ENCODE assay signal across 26 cellular contexts in the genomic region with DNA sequence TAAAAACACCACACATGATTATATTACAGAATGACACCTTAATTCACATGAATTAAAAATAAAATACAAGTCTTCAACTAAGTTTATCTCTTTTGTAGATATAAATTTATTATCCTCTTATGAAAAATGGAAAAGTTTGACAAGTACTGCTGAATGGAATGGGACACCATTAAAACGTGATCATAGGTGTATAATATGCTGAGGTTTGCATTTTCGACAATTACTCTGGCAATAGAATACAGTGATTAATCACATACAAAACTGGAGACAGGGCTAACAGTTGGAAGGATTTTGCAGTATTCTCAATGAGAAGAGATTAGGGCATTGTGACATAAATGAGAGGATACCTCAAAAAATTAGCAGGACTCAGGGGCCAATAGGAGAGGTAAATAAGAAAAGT. TPM values are rescaled to one million over a fixed set of nuclear protein-coding genes. Genes with fewer than 3 reads are reported as not detected.
DNase-seq lines count a peak whose midpoint lies in the region; ATAC-seq, FAIRE-seq and TF ChIP-seq lines count a peak whose summit lies in the region.
"Had no signal": no experiment of that assay in that cellular context is flagged by ENCODE, and none has a peak within 500 bp of the region (broad histone marks: within the 10 kb centered on the region; RNA-seq: fewer than 3 reads in every experiment).

No MANE protein-coding gene starts in this region.

- H3K79me2 ChIP-seq in HepG2 (ENCODE audit: insufficient read depth, low read length) (no peaks in the 10 kb centered on the region), K562 (ENCODE audit: control insufficient read depth, insufficient read depth, low read length) (no peaks in the 10 kb centered on the region)

- BruUV-seq in HepG2 (replicated peaks; lab: Mats Ljungman, UMichigan), result no TSS peak
- no TSS peak for BruUV-seq in K562 (replicated peaks; lab: Mats Ljungman, UMichigan)

- intact Hi-C loops in HepG2 (cut with micrococcal nuclease; ENCODE audit: unreplicated experiment), result no loop called here
- intact Hi-C loops in right lobe of liver (cut with DNase I), result no loop called here
- intact Hi-C loops in K562 (cut with micrococcal nuclease), result no loop called here
- intact Hi-C loops in kidney (cut with DNase I), result no loop called here
- intact Hi-C loops in activated naive CD4-positive, alpha-beta T cell treated with anti-CD3 and anti-CD28 coated beads for 36 hours (cut with micrococcal nuclease), result no loop called here

- H3K9ac ChIP-seq in HepG2 (ENCODE audit: insufficient read depth, low read depth, low read length), result no peak overlapping the region
- no peak overlapping the region for H3K9ac ChIP-seq in K562 (ENCODE audit: insufficient read depth in 1 of 2, low read depth in 2 of 2, low read length in 2 of 2)
- no peak overlapping the region for H3K9ac ChIP-seq in kidney (ENCODE audit: low read length in 2 of 2)
- H3K9ac ChIP-seq: BLaER1 had no signal

- H3K36me3 ChIP-seq in HepG2 (replicated peaks in 1 of 2; ENCODE audit: control insufficient read depth in 1 of 2, insufficient read depth in 2 of 2, low read length in 2 of 2) (no peaks in the 10 kb centered on the region), right lobe of liver (no peaks in the 10 kb centered on the region), K562 (ENCODE audit: control insufficient read depth, insufficient read depth, low read length) (no peaks in the 10 kb centered on the region), kidney (ENCODE audit: control insufficient read depth in 1 of 2, insufficient read depth in 2 of 2, low read length in 2 of 2) (no peaks in the 10 kb centered on the region)
- H3K36me3 ChIP-seq: BE2C, BLaER1 had no signal

- H3K4me3 ChIP-seq in HepG2 (replicated peaks in 1 of 3; ENCODE audit: insufficient read depth in 1 of 3, low read depth in 2 of 3, low read length in 3 of 3) (no peak overlapping the region), right lobe of liver (no peak overlapping the region), K562 (no peak overlapping the region), kidney (ENCODE audit: low read length in 2 of 2) (no peak overlapping the region)
- H3K4me3 ChIP-seq: BLaER1, GM12878 had no signal

- no peak overlapping the region for H3K27ac Mint-ChIP-seq in activated naive CD4-positive, alpha-beta T cell treated with anti-CD3 and anti-CD28 coated beads for 36 hours
- H3K27ac Mint-ChIP-seq: CD4-positive, alpha-beta memory T cell; CD4-positive, CD25-positive, alpha-beta regulatory T cell; CD8-positive, alpha-beta memory T cell had no signal

- H3K4me2 ChIP-seq in HepG2 (ENCODE audit: low read depth, low read length) (no peak overlapping the region), K562 (ENCODE audit: insufficient read depth, low read length) (no peak overlapping the region)
- H3K4me2 ChIP-seq: BLaER1 had no signal

- FAIRE-seq in HepG2 (lab: Jason Lieb, UNC), result no peak
- no peak for FAIRE-seq in K562 (lab: Jason Lieb, UNC)
- no peak for FAIRE-seq in kidney (lab: Jason Lieb, UNC)
- FAIRE-seq: GM12878, GM12892, GM18507 had no signal

- H3K4me1 Mint-ChIP-seq in activated naive CD4-positive, alpha-beta T cell treated with anti-CD3 and anti-CD28 coated beads for 36 hours (ENCODE audit: low read depth), result no peaks in the 10 kb centered on the region
- H3K4me1 Mint-ChIP-seq: CD4-positive, alpha-beta memory T cell; CD4-positive, CD25-positive, alpha-beta regulatory T cell; CD8-positive, alpha-beta memory T cell had no signal

- in situ Hi-C loops in HepG2 (cut with HindIII; ENCODE audit: extremely low pct_ligation_motif_present, low pct_unique_long_range_greater_than_20kb), result no loop called here
- in situ Hi-C loops in K562 (cut with MboI), result no loop called here

- no peaks in the 10 kb centered on the region for H3K9me1 ChIP-seq in K562 (ENCODE audit: control insufficient read depth, insufficient read depth, low read length)

- H4K20me1 ChIP-seq in HepG2 (ENCODE audit: insufficient read depth, low read length) (no peaks in the 10 kb centered on the region), K562 (replicated peaks; ENCODE audit: control insufficient read depth, insufficient read depth, low read length) (no peaks in the 10 kb centered on the region)
- H4K20me1 ChIP-seq: BLaER1 had no signal

- H3K9me3 ChIP-seq in HepG2 (ENCODE audit: low read length), result no peaks in the 10 kb centered on the region
- no peaks in the 10 kb centered on the region for H3K9me3 ChIP-seq in right lobe of liver
- H3K9me3 ChIP-seq in K562 (replicated peaks; ENCODE audit: control insufficient read depth, insufficient read depth, low read depth, low read length), result no peaks in the 10 kb centered on the region
- H3K9me3 ChIP-seq in kidney (ENCODE audit: control insufficient read depth in 1 of 2, low read length in 2 of 2), result peaks cover 0 to 5% of the 10 kb centered on the region in 2 donors
- H3K9me3 ChIP-seq: BE2C, BLaER1 had no signal

- H3K4me1 ChIP-seq in HepG2 (ENCODE audit: insufficient read depth, low read length) (no peaks in the 10 kb centered on the region), right lobe of liver (no peaks in the 10 kb centered on the region), K562 (replicated peaks in 1 of 2; ENCODE audit: control insufficient read depth in 2 of 2, insufficient read depth in 2 of 2, low read length in 2 of 2) (no peaks in the 10 kb centered on the region), kidney (ENCODE audit: control insufficient read depth in 1 of 2, insufficient read depth in 1 of 2, low read depth in 1 of 2, low read length in 2 of 2) (no peaks in the 10 kb centered on the region)
- H3K4me1 ChIP-seq: BE2C, BLaER1 had no signal

- no peak for TF ChIP-seq CTCF in HepG2 (CRISPR knock-in tag; IDR thresholded peaks at IDR 0.05)
- no peak for TF ChIP-seq CTCF in right lobe of liver (IDR thresholded peaks at IDR 0.05)
- no peak for TF ChIP-seq CTCF in K562 (IDR thresholded peaks at IDR 0.05 in 2 of 3, conservative IDR thresholded peaks at IDR 0.05 in 1 of 3; ENCODE audit: insufficient read depth in 2 of 3, low read depth in 1 of 3, low read length in 3 of 3)
- TF ChIP-seq CTCF in kidney (IDR thresholded peaks at IDR 0.05; ENCODE audit: borderline replicate concordance, extremely low read depth, insufficient read depth), result no peak

- H3K27ac ChIP-seq in HepG2 (ENCODE audit: extremely low read length, insufficient read depth, low read length), result no peak overlapping the region
- H3K27ac ChIP-seq in right lobe of liver, result no peak overlapping the region
- no peak overlapping the region for H3K27ac ChIP-seq in K562 (ENCODE audit: extremely low read depth, low read depth, low read length)
- H3K27ac ChIP-seq in kidney (ENCODE audit: low read depth in 2 of 2, low read length in 2 of 2), result no peak overlapping the region
- H3K27ac ChIP-seq: 22Rv1, BLaER1 had no signal

- TF ChIP-seq RAD21 in HepG2 (CRISPR knock-in tag; IDR thresholded peaks at IDR 0.05), result no peak
- TF ChIP-seq RAD21 in K562 (CRISPR knock-in tag; conservative IDR thresholded peaks at IDR 0.05 in 1 of 2, IDR thresholded peaks at IDR 0.05 in 1 of 2), result no peak

- POLR2A ChIA-PET in HepG2 (lab: Yijun Ruan, JAX) (no interaction called here), K562 (lab: Yijun Ruan, JAX) (no interaction called here)

- CTCF ChIA-PET in HepG2 (lab: Yijun Ruan, JAX; ENCODE audit: low intra/inter-chr PET ratio, low total read pairs), result no interaction called here
- CTCF ChIA-PET in K562 (lab: Yijun Ruan, JAX; ENCODE audit: low intra/inter-chr PET ratio), result no interaction called here
- CTCF ChIA-PET in activated naive CD4-positive, alpha-beta T cell treated with anti-CD3 and anti-CD28 coated beads for 36 hours (lab: Charles Lee), result no interaction called here

- DNase-seq in HepG2 (ENCODE audit: low spot score) (no peak), right lobe of liver (no peak), K562 (ENCODE audit: extremely low read depth in 1 of 4, low spot score in 3 of 4) (no peak), kidney (no peak)
- no peak for DNase-seq in activated naive CD4-positive, alpha-beta T cell treated with anti-CD3 and anti-CD28 coated beads for 36 hours
- DNase-seq: ACHN; BE2C; C1 segment of cervical spinal cord; CD4-positive, alpha-beta memory T cell; CD4-positive, CD25-positive, alpha-beta regulatory T cell; CD8-positive, alpha-beta memory T cell; COR-L47; DMS 273 treated with DMSO at 0.1 percent for 48 hours; DMS153; DMS53; DMS79; DND-41; EL; GDM1 had no signal

- H3K27me3 ChIP-seq in HepG2 (ENCODE audit: control insufficient read depth in 1 of 2, insufficient read depth in 2 of 2, low read length in 2 of 2), result no peaks in the 10 kb centered on the region
- no peaks in the 10 kb centered on the region for H3K27me3 ChIP-seq in right lobe of liver
- H3K27me3 ChIP-seq in K562 (ENCODE audit: control insufficient read depth in 2 of 2, insufficient read depth in 2 of 2, low read length in 2 of 2), result no peaks in the 10 kb centered on the region
- H3K27me3 ChIP-seq: BE2C, BLaER1 had no signal

- peaks cover 1% of the 10 kb centered on the region for H3K9me3 Mint-ChIP-seq in activated naive CD4-positive, alpha-beta T cell treated with anti-CD3 and anti-CD28 coated beads for 36 hours

- TF ChIP-seq POLR2A in HepG2 (IDR thresholded peaks at IDR 0.05; ENCODE audit: insufficient read depth in 1 of 2, low read depth in 2 of 2, low read length in 2 of 2), result no peak
- no peak for TF ChIP-seq POLR2A in right lobe of liver (IDR thresholded peaks at IDR 0.05)
- TF ChIP-seq POLR2A in K562 (conservative IDR thresholded peaks at IDR 0.05), result no peak

- no peak for TF ChIP-seq EP300 in HepG2 (IDR thresholded peaks at IDR 0.05; ENCODE audit: low read depth in 2 of 2, low read length in 2 of 2)
- TF ChIP-seq EP300 in HepG2 (CRISPR knock-in tag; IDR thresholded peaks at IDR 0.05; ENCODE audit: borderline replicate concordance), result no peak
- no peak for TF ChIP-seq EP300 in K562 (IDR thresholded peaks at IDR 0.05; ENCODE audit: low read length)

- H3K36me3 Mint-ChIP-seq in activated naive CD4-positive, alpha-beta T cell treated with anti-CD3 and anti-CD28 coated beads for 36 hours (ENCODE audit: low read depth), result no peaks in the 10 kb centered on the region
- H3K36me3 Mint-ChIP-seq: CD14-positive monocyte; CD4-positive, alpha-beta memory T cell; CD4-positive, CD25-positive, alpha-beta regulatory T cell; CD8-positive, alpha-beta memory T cell had no signal

- no peak overlapping the region for H3K4me3 Mint-ChIP-seq in activated naive CD4-positive, alpha-beta T cell treated with anti-CD3 and anti-CD28 coated beads for 36 hours
- H3K4me3 Mint-ChIP-seq: CD14-positive monocyte; CD4-positive, alpha-beta memory T cell; CD4-positive, CD25-positive, alpha-beta regulatory T cell; CD8-positive, alpha-beta memory T cell had no signal

- WGBS in HepG2 (ENCODE audit: low lambda C conversion rate), result 0% methylated on average over 2 of the region's 2 CpGs
- 52% methylated on average over 2 of the region's 2 CpGs for WGBS in right lobe of liver (ENCODE audit: insufficient coverage, low coverage, low lambda C conversion rate, missing lambda C conversion rate)
- WGBS in K562 (ENCODE audit: insufficient coverage, low coverage, missing lambda C conversion rate), result 3% methylated on average over 2 of the region's 2 CpGs

- no peak for ATAC-seq in HepG2
- ATAC-seq in right lobe of liver, result no peak
- no peak for ATAC-seq in K562
- ATAC-seq: GM12878 had no signal

- no peak overlapping the region for H2AFZ ChIP-seq in HepG2 (ENCODE audit: low read length)
- H2AFZ ChIP-seq in K562 (ENCODE audit: low read depth, low read length), result no peak overlapping the region

- H3K27me3 Mint-ChIP-seq in activated naive CD4-positive, alpha-beta T cell treated with anti-CD3 and anti-CD28 coated beads for 36 hours (ENCODE audit: low read depth), result peaks cover 12% of the 10 kb centered on the region
- H3K27me3 Mint-ChIP-seq: CD4-positive, CD25-positive, alpha-beta regulatory T cell had no signal

RNA-seq across cellular contexts. Expression of gene PLPPR4, which starts 17.1 kb away (rescaled TPM):
- total RNA-seq in HepG2 (2016; rRNA removed; fragmentation: Illumina TruSeq; extraction: Trizol) (not detected in 2 replicates), right lobe of liver (under 1 TPM in 3 of 6 experiments, not detected in 3; 0.12 to 0.19 (median 0.18) TPM), K562 (2014; rRNA removed) (not detected in 2 replicates), K562 (2014; rRNA removed; fragmentation: Illumina TruSeq; extraction: Trizol) (not detected in 2 replicates), K562 (2015; rRNA removed; fragmentation: Illumina TruSeq; extraction: Trizol) (not detected in 2 replicates), K562 (2021) (not detected in 2 replicates), kidney (0.09 TPM)
- total RNA-seq in HepG2 (2016; cell fraction: cytosol; rRNA removed; fragmentation: Illumina TruSeq; extraction: Trizol; ENCODE audit: low read depth), result not detected in 2 replicates
- not detected in 2 replicates for total RNA-seq in HepG2 (2016; cell fraction: insoluble cytoplasmic fraction; rRNA removed; fragmentation: Illumina TruSeq; extraction: Trizol)
- total RNA-seq in HepG2 (2016; cell fraction: membrane; rRNA removed; fragmentation: Illumina TruSeq; extraction: Trizol), result not detected in 2 replicates
- not detected in 2 replicates for total RNA-seq in HepG2 (2016; cell fraction: nucleus; rRNA removed; fragmentation: Illumina TruSeq; extraction: Trizol)
- polyA plus RNA-seq in HepG2 (2011; rRNA removed) (not detected in 2 replicates), K562 (2011; rRNA removed) (not detected in 2 replicates), K562 (2014; fragmentation: Illumina TruSeq; extraction: Trizol) (not detected in 2 replicates), K562 (2014; fragmentation: Nextera tagmentation; extraction: Ambion mirVana) (not detected), K562 (2014; rRNA removed) (not detected in 2 replicates), kidney (ENCODE audit: insufficient read depth, low read depth, low replicate concordance) (0.45 TPM)
- not detected in 2 replicates for polyA plus RNA-seq in HepG2 (2011; cell fraction: cytosol; rRNA removed)
- not detected in 2 replicates for polyA plus RNA-seq in HepG2 (2011; cell fraction: nucleus; rRNA removed)
- not detected in 2 replicates for polyA plus RNA-seq in HepG2 (2012)
- not detected in 2 replicates for polyA plus RNA-seq in HepG2 (2016; cell fraction: cytosol; fragmentation: Illumina TruSeq; extraction: Trizol; ENCODE audit: low read depth)
- polyA plus RNA-seq in HepG2 (2016; cell fraction: insoluble cytoplasmic fraction; fragmentation: Illumina TruSeq; extraction: Trizol; ENCODE audit: low read depth), result not detected in 2 replicates
- polyA plus RNA-seq in HepG2 (2016; cell fraction: membrane; fragmentation: Illumina TruSeq; extraction: Trizol; ENCODE audit: low read depth), result not detected in 2 replicates
- polyA plus RNA-seq in HepG2 (2016; cell fraction: nucleus; fragmentation: Illumina TruSeq; extraction: Trizol; ENCODE audit: insufficient read depth, low read depth), result not detected in 2 replicates
- polyA minus RNA-seq in HepG2 (2011; rRNA and poly(A)+ RNA removed; ENCODE audit: low replicate concordance), result not detected in 2 replicates
- not detected in 2 replicates for polyA minus RNA-seq in HepG2 (2011; cell fraction: cytosol; rRNA and poly(A)+ RNA removed)
- polyA minus RNA-seq in HepG2 (2011; cell fraction: nucleus; rRNA and poly(A)+ RNA removed), result not detected in 2 replicates
- not detected in 2 replicates for total RNA-seq in K562 (2011; cell fraction: chromatin; rRNA removed; ENCODE audit: low replicate concordance)
- not detected in 2 replicates for total RNA-seq in K562 (2011; cell fraction: nucleolus; rRNA removed)
- not detected in 2 replicates for total RNA-seq in K562 (2011; cell fraction: nucleoplasm; rRNA removed)
- not detected in 2 replicates for polyA plus RNA-seq in K562 (2011; cell fraction: cytosol; rRNA removed)
- not detected in 2 replicates for polyA plus RNA-seq in K562 (2011; cell fraction: nucleus; rRNA removed)
- polyA plus RNA-seq in K562 (2012), result not detected in 2 replicates
- not detected in 2 replicates for polyA minus RNA-seq in K562 (2011; rRNA and poly(A)+ RNA removed)
- not detected in 2 replicates for polyA minus RNA-seq in K562 (2011; cell fraction: cytosol; rRNA and poly(A)+ RNA removed)
- polyA minus RNA-seq in K562 (2011; cell fraction: nucleus; rRNA and poly(A)+ RNA removed), result not detected in 2 replicates
- not detected for total RNA-seq in activated naive CD4-positive, alpha-beta T cell treated with anti-CD3 and anti-CD28 coated beads for 36 hours
- total RNA-seq: A673; CD4-positive, alpha-beta memory T cell; CD4-positive, CD25-positive, alpha-beta regulatory T cell; CD8-positive, alpha-beta memory T cell; GM12878 had no signal
- polyA plus RNA-seq: CD14-positive monocyte; CD4-positive, alpha-beta memory T cell; CD4-positive, CD25-positive, alpha-beta regulatory T cell; CD8-positive, alpha-beta memory T cell; GM12878 had no signal

Comparison
In these comparisons a context has a peak if more than half of its experiments do, and no peak if none do; other contexts are left out.
1. Of the 241 proteins assayed by ChIP-seq in both HepG2 and K562: peak only in HepG2: none; only in K562: MAFG; in both: MAFF and MAFK; in neither: 238.